In the genomic region with DNA sequence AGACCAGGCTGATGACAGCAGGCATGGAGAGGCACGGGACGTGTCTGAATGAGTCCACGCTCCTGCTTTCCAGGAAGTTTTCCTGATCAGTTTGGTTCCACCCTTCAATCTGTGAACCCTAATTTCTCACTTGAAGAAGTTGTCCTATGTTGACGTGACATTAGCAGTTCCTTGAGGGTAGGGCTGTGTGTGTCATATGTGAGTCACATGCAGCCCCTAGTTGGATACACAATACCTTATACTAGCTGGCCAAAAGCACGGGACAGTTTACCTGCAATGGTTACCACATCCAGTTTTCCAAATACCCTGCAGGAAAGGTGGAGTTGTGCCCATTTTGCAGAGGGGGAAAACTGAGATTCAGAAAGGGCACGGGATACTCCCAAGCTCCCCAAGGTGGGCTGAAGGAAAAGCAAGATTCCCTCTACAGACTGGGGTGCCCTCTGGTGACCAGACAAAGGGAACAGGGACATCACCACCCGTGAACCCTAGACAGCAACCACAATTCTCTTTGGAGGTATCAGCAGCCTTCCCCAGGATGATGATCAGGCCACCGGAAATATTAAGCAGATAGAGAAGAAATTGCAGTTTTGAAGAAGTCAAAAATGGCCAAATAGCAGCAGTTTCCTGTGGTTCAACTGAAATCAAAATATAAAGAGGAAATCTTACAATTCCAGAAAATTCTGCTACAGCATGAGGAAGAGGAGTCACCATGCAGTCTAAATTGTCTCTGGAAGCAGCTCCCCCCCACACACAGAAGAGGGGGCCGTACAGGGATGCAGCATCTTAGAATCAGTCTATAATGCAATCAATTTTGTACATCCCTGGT, we compare ENCODE assay signal across 10 cellular contexts.
A peak's percentile ranks its signal among the peaks of the same experiment; 100 is the strongest.
DNase-seq lines count a peak whose midpoint lies in the region; ATAC-seq and TF ChIP-seq lines count a peak whose summit lies in the region.
"Had no signal": no experiment of that assay in that cellular context is flagged by ENCODE, and none has a peak within 500 bp of the region (broad histone marks: within the 10 kb centered on the region; RNA-seq: fewer than 3 reads in every experiment).

No MANE protein-coding gene starts in this region.

- no peak for DNase-seq in CD4-positive, alpha-beta T cell
- DNase-seq in GM23338 (ENCODE audit: low spot score), result peak; percentile 51
- peak; percentile 52 for DNase-seq in SK-N-DZ (ENCODE audit: low spot score)
- DNase-seq in left kidney (ENCODE audit: low read depth, low spot score), result peak; percentile 57
- DNase-seq in tibial artery, result no peak
- no peak for DNase-seq in effector CD8-positive, alpha-beta T cell (lab: John Stamatoyannopoulos, UW)
- no peak for DNase-seq in effector CD4-positive, alpha-beta T cell
- DNase-seq: stimulated activated CD4-positive, alpha-beta T cell treated with anti-CD3 and anti-CD28 coated beads, Interleukin-2, amount 100 ng/mL, for 24 hours had no signal

- H3K27me3 Mint-ChIP-seq in CD4-positive, alpha-beta T cell, result peaks cover 40% of the 10 kb centered on the region
- peaks cover 11% of the 10 kb centered on the region for H3K27me3 Mint-ChIP-seq in GM23338 (ENCODE audit: insufficient read depth, low read depth, poor library complexity)

- H3K27ac ChIP-seq in CD4-positive, alpha-beta T cell (ENCODE audit: low read depth, low read length), result no peak overlapping the region
- H3K27ac ChIP-seq in GM23338 (ENCODE audit: low read depth) (no peak overlapping the region), tibial artery (no peak overlapping the region)
- H3K27ac ChIP-seq: vagina had no signal

- H3F3A ChIP-seq in GM23338 (replicated peaks; ENCODE audit: low read depth), result no peaks in the 10 kb centered on the region

- no peaks in the 10 kb centered on the region for H3K36me3 ChIP-seq in GM23338 (ENCODE audit: insufficient read depth)
- H3K36me3 ChIP-seq in tibial artery, result no peaks in the 10 kb centered on the region
- H3K36me3 ChIP-seq: vagina had no signal

- no peak overlapping the region for H2AFZ ChIP-seq in GM23338

- intact Hi-C loops in CD4-positive, alpha-beta T cell (cut with DNase I, micrococcal nuclease), result loop anchor here (1.0 to 10.0 kb wide), 3 partner anchors 150 to 240 kb away; no protein-coding TSS in a partner anchor
- intact Hi-C loops in tibial artery (cut with DNase I; ENCODE audit: low total_unique reads), result no loop called here

- no peaks in the 10 kb centered on the region for H3K9me3 ChIP-seq in CD4-positive, alpha-beta T cell (ENCODE audit: control insufficient read depth, low read length)
- H3K9me3 ChIP-seq in tibial artery, result no peaks in the 10 kb centered on the region
- H3K9me3 ChIP-seq: vagina had no signal

- no peak overlapping the region for H3K27ac Mint-ChIP-seq in CD4-positive, alpha-beta T cell
- H3K27ac Mint-ChIP-seq in GM23338, result no peak overlapping the region

- no peak overlapping the region for H3K4me2 ChIP-seq in GM23338

- no peaks in the 10 kb centered on the region for H3K79me2 ChIP-seq in GM23338 (replicated peaks; ENCODE audit: insufficient read depth)

- H4K20me1 ChIP-seq in GM23338 (replicated peaks; ENCODE audit: insufficient read depth), result no peaks in the 10 kb centered on the region

- no peaks in the 10 kb centered on the region for H3K4me1 ChIP-seq in GM23338 (ENCODE audit: insufficient read depth)
- H3K4me1 ChIP-seq in tibial artery, result peaks cover 0 to 6% (median 0%) of the 10 kb centered on the region in 4 donors

- no peak overlapping the region for H3K4me3 Mint-ChIP-seq in CD4-positive, alpha-beta T cell
- H3K4me3 Mint-ChIP-seq in GM23338, result no peak overlapping the region

- ATAC-seq in CD4-positive, alpha-beta T cell (ENCODE audit: poor library complexity), result no peak
- ATAC-seq in GM23338 (peak; percentile 75), HG02763 (IDR thresholded peaks at IDR 0.05; ENCODE audit: unreplicated experiment) (no peak)

- no peaks in the 10 kb centered on the region for H3K27me3 ChIP-seq in CD4-positive, alpha-beta T cell (ENCODE audit: control insufficient read depth, insufficient read depth, low read length)
- no peaks in the 10 kb centered on the region for H3K27me3 ChIP-seq in GM23338 (ENCODE audit: insufficient read depth)
- peaks cover 0 to 71% of the 10 kb centered on the region in 2 donors for H3K27me3 ChIP-seq in tibial artery
- H3K27me3 ChIP-seq: vagina had no signal

- POLR2A ChIA-PET in CD4-positive, alpha-beta T cell (lab: Charles Lee), result no interaction called here

- H3K4me3 ChIP-seq in GM23338 (no peak overlapping the region), tibial artery (no peak overlapping the region)
- H3K4me3 ChIP-seq: vagina had no signal

- H3K36me3 Mint-ChIP-seq in CD4-positive, alpha-beta T cell (ENCODE audit: low read depth), result no peaks in the 10 kb centered on the region
- no peaks in the 10 kb centered on the region for H3K36me3 Mint-ChIP-seq in GM23338 (ENCODE audit: low read depth)

- no peaks in the 10 kb centered on the region for H3K9me3 Mint-ChIP-seq in CD4-positive, alpha-beta T cell
- no peaks in the 10 kb centered on the region for H3K9me3 Mint-ChIP-seq in GM23338

- TF ChIP-seq CTCF in CD4-positive, alpha-beta T cell (IDR thresholded peaks at IDR 0.05), result peak; percentile 30
- TF ChIP-seq CTCF in GM23338 (conservative IDR thresholded peaks at IDR 0.05; ENCODE audit: low read depth in 2 of 2) (peak; percentile 51 to 81; a peak in 3 of 4 replicates), tibial artery (IDR thresholded peaks at IDR 0.05) (no peak)

- CTCF ChIA-PET in CD4-positive, alpha-beta T cell (lab: Charles Lee), result no interaction called here

- H3K4me1 Mint-ChIP-seq in CD4-positive, alpha-beta T cell (ENCODE audit: low read depth), result no peaks in the 10 kb centered on the region
- H3K4me1 Mint-ChIP-seq in GM23338, result no peaks in the 10 kb centered on the region; the same call in 2 of the 3 replicates

- H3K9me2 ChIP-seq in GM23338 (ENCODE audit: insufficient read depth), result no peaks in the 10 kb centered on the region

TF ChIP-seq in GM23338, 12 proteins besides CTCF, POLR2A, EP300 and RAD21 (continues in another document):
- TF ChIP-seq JUNB (IDR thresholded peaks at IDR 0.05; ENCODE audit: unreplicated experiment) (no peak), EZH2 (IDR thresholded peaks at IDR 0.05; ENCODE audit: low read depth, unreplicated experiment) (no peak), CREB1 (CRISPR knock-in tag; IDR thresholded peaks at IDR 0.05; ENCODE audit: low read depth) (no peak), STAT1 (IDR thresholded peaks at IDR 0.05; ENCODE audit: unreplicated experiment) (no peak), EZH2phosphoT487 (IDR thresholded peaks at IDR 0.05; ENCODE audit: unreplicated experiment) (no peak), NANOG (IDR thresholded peaks at IDR 0.05; ENCODE audit: borderline replicate concordance) (no peak)
- TF ChIP-seq, protein P1, sequence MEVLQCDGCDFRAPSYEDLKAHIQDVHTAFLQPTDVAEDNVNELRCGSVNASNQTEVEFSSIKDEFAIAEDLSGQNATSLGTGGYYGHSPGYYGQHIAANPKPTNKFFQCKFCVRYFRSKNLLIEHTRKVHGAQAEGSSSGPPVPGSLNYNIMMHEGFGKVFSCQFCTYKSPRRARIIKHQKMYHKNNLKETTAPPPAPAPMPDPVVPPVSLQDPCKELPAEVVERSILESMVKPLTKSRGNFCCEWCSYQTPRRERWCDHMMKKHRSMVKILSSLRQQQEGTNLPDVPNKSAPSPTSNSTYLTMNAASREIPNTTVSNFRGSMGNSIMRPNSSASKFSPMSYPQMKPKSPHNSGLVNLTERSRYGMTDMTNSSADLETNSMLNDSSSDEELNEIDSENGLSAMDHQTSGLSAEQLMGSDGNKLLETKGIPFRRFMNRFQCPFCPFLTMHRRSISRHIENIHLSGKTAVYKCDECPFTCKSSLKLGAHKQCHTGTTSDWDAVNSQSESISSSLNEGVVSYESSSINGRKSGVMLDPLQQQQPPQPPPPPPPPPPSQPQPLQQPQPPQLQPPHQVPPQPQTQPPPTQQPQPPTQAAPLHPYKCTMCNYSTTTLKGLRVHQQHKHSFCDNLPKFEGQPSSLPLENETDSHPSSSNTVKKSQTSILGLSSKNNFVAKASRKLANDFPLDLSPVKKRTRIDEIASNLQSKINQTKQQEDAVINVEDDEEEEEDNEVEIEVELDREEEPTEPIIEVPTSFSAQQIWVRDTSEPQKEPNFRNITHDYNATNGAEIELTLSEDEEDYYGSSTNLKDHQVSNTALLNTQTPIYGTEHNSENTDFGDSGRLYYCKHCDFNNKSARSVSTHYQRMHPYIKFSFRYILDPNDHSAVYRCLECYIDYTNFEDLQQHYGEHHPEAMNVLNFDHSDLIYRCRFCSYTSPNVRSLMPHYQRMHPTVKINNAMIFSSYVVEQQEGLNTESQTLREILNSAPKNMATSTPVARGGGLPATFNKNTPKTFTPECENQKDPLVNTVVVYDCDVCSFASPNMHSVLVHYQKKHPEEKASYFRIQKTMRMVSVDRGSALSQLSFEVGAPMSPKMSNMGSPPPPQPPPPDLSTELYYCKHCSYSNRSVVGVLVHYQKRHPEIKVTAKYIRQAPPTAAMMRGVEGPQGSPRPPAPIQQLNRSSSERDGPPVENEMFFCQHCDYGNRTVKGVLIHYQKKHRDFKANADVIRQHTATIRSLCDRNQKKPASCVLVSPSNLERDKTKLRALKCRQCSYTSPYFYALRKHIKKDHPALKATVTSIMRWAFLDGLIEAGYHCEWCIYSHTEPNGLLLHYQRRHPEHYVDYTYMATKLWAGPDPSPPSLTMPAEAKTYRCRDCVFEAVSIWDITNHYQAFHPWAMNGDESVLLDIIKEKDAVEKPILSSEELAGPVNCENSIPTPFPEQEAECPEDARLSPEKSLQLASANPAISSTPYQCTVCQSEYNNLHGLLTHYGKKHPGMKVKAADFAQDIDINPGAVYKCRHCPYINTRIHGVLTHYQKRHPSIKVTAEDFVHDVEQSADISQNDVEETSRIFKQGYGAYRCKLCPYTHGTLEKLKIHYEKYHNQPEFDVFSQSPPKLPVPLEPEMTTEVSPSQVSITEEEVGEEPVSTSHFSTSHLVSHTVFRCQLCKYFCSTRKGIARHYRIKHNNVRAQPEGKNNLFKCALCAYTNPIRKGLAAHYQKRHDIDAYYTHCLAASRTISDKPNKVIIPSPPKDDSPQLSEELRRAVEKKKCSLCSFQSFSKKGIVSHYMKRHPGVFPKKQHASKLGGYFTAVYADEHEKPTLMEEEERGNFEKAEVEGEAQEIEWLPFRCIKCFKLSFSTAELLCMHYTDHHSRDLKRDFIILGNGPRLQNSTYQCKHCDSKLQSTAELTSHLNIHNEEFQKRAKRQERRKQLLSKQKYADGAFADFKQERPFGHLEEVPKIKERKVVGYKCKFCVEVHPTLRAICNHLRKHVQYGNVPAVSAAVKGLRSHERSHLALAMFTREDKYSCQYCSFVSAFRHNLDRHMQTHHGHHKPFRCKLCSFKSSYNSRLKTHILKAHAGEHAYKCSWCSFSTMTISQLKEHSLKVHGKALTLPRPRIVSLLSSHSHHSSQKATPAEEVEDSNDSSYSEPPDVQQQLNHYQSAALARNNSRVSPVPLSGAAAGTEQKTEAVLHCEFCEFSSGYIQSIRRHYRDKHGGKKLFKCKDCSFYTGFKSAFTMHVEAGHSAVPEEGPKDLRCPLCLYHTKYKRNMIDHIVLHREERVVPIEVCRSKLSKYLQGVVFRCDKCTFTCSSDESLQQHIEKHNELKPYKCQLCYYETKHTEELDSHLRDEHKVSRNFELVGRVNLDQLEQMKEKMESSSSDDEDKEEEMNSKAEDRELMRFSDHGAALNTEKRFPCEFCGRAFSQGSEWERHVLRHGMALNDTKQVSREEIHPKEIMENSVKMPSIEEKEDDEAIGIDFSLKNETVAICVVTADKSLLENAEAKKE (CRISPR knock-in tag; IDR thresholded peaks at IDR 0.05), result no peak

Comparison
In these comparisons a context has a peak if more than half of its experiments do, and no peak if none do; other contexts are left out.
1. DNase-seq: peak in GM23338 (single experiment), SK-N-DZ (single experiment) and left kidney (single experiment); none in CD4-positive, alpha-beta T cell (0 of 10), tibial artery (0 of 2), effector CD8-positive, alpha-beta T cell (single experiment) and effector CD4-positive, alpha-beta T cell (single experiment).
2. CTCF ChIP-seq: peak in CD4-positive, alpha-beta T cell (single experiment) and GM23338 (2 of 2); none in tibial artery (0 of 2).